ENCODE assay signal across 12 cellular contexts in genomic region chr17:49327835-49328784, GRCh38. TPM values are rescaled to one million over a fixed set of nuclear protein-coding genes. Genes with fewer than 3 reads are reported as not detected.
DNase-seq lines count a peak whose midpoint lies in the region; ATAC-seq and TF ChIP-seq lines count a peak whose summit lies in the region.
"Had no signal": no experiment of that assay in that cellular context is flagged by ENCODE, and none has a peak within 500 bp of the region (broad histone marks: within the 10 kb centered on the region; RNA-seq: fewer than 3 reads in every experiment).

No MANE protein-coding gene starts in this region.

- intact Hi-C loops in sciatic nerve (cut with DNase I) (no loop called here), PC-9 (cut with micrococcal nuclease; ENCODE audit: unreplicated experiment) (no loop called here)

- no TSS peak for BruUV-seq in PC-9 (replicated peaks; lab: Mats Ljungman, UMichigan)

- CTCF ChIA-PET in PC-9 (lab: Charles Lee): no interaction called here

- no peak for TF ChIP-seq CTCF in epithelial cell of esophagus (IDR thresholded peaks at IDR 0.05; ENCODE audit: insufficient read depth, low read depth, low read length, missing control alignments)
- TF ChIP-seq CTCF in GM13976 (IDR thresholded peaks at IDR 0.05; ENCODE audit: borderline replicate concordance, control extremely low read depth, extremely low read depth, insufficient read depth, missing control alignments): no peak
- no peak for TF ChIP-seq CTCF in PC-9 (conservative IDR thresholded peaks at IDR 0.05)

- POLR2A ChIA-PET in PC-9 (lab: Charles Lee; ENCODE audit: unreplicated experiment): no interaction called here

- no peaks in the 10 kb centered on the region; the same call in 1 of the 2 replicates for H3F3A ChIP-seq in PC-9 (ENCODE audit: insufficient read depth, low read depth)

- peaks cover 54% of the 10 kb centered on the region for H3K79me2 ChIP-seq in PC-9 (ENCODE audit: low read depth)

- ATAC-seq in GM21723 (IDR thresholded peaks at IDR 0.05; ENCODE audit: unreplicated experiment) (peak; percentile 51), sciatic nerve (no peak), HG02763 (IDR thresholded peaks at IDR 0.05; ENCODE audit: unreplicated experiment) (no peak)

- no peaks in the 10 kb centered on the region for H3K4me1 ChIP-seq in PC-9 (replicated peaks; ENCODE audit: insufficient read depth)
- H3K4me1 ChIP-seq: BE2C had no signal

- no peaks in the 10 kb centered on the region for H3K27me3 ChIP-seq in PC-9 (ENCODE audit: insufficient read depth, low read depth)
- H3K27me3 ChIP-seq: BE2C had no signal

- H3K9me2 ChIP-seq in PC-9 (ENCODE audit: insufficient read depth): no peaks in the 10 kb centered on the region

- peaks cover 20% of the 10 kb centered on the region; the same call in 1 of the 2 replicates for H4K20me1 ChIP-seq in PC-9 (ENCODE audit: insufficient read depth)

- H2AFZ ChIP-seq in PC-9: no peak overlapping the region

- in situ Hi-C loops in GM13976 (cut with MboI; ENCODE audit: low sequenced_read_pairs, unreplicated experiment): no loop called here

- no peaks in the 10 kb centered on the region for H3K9me3 ChIP-seq in PC-9 (ENCODE audit: insufficient read depth, low read depth)
- H3K9me3 ChIP-seq: BE2C, left ventricle myocardium inferior had no signal

- H3K36me3 ChIP-seq in PC-9 (ENCODE audit: low read depth): no peaks in the 10 kb centered on the region
- H3K36me3 ChIP-seq: BE2C, left ventricle myocardium inferior had no signal

- H3K27ac ChIP-seq in PC-9: no peak overlapping the region
- H3K27ac ChIP-seq: left ventricle myocardium inferior had no signal

- no peak overlapping the region for H3K4me2 ChIP-seq in PC-9

- DNase-seq in AML-193 (lab: John Stamatoyannopoulos, UW) (peak; percentile 72 to 75), RPMI8226 (peak; percentile 21), epithelial cell of esophagus (ENCODE audit: low read depth) (peak; percentile 58), GM13976 (ENCODE audit: low spot score) (no peak), sciatic nerve (ENCODE audit: low spot score) (no peak), PC-9 (no peak)
- DNase-seq: activated CD4-positive, alpha-beta T cell treated with anti-CD3 and anti-CD28 coated beads, Interleukin-2, amount 10 ng/mL, durations not matched to agents 7 days and 5 days; BE2C; central memory CD4-positive, alpha-beta T cell; left ventricle myocardium inferior had no signal

- H3K4me3 ChIP-seq in epithelial cell of esophagus (ENCODE audit: low read length) (no peak overlapping the region), PC-9 (no peak overlapping the region)
- H3K4me3 ChIP-seq: left ventricle myocardium inferior had no signal

RNA-seq across cellular contexts. Expression of gene ZNF652, which starts 33.9 kb away (rescaled TPM):
- total RNA-seq in sciatic nerve (60.9 TPM), PC-9 (2021) (44.8 and 49.8 TPM in 2 replicates)

Comparison
In these comparisons a context has a peak if more than half of its experiments do, and no peak if none do; other contexts are left out.
1. DNase-seq: peak in AML-193 (2 of 2), RPMI8226 (single experiment) and epithelial cell of esophagus (single experiment); none in GM13976 (single experiment), sciatic nerve (single experiment) and PC-9 (0 of 2).